In genomic region chr19:11881151-11881800, GRCh38 we compare ENCODE assay signal across 8 cellular contexts. TPM values are rescaled to one million over a fixed set of nuclear protein-coding genes. Genes with fewer than 3 reads are reported as not detected.
DNase-seq lines count a peak whose midpoint lies in the region; ATAC-seq, FAIRE-seq and TF ChIP-seq lines count a peak whose summit lies in the region.

No MANE protein-coding gene starts in this region.

- TF ChIP-seq CTCF in GM06990 (IDR thresholded peaks at IDR 0.05; ENCODE audit: insufficient read depth, low read length, poor library complexity, severe bottlenecking) (peak; percentile 64), astrocyte (IDR thresholded peaks at IDR 0.05; ENCODE audit: insufficient read depth, low read depth, low read length) (peak; percentile 43), hepatocyte (IDR thresholded peaks at IDR 0.05; ENCODE audit: poor library complexity) (peak; percentile 83)

- no peaks in the 10 kb centered on the region for H3K27me3 Mint-ChIP-seq in astrocyte (ENCODE audit: low read depth, unreplicated experiment)

- H3K4me2 ChIP-seq in astrocyte (ENCODE audit: low read length) = no peak overlapping the region
- H3K4me2 ChIP-seq in hepatocyte = peak overlapping the region; percentile 62

- H3K79me2 ChIP-seq in astrocyte (ENCODE audit: insufficient read depth, low read length) (no peaks in the 10 kb centered on the region), hepatocyte (no peaks in the 10 kb centered on the region)

- H3K9me2 ChIP-seq in hepatocyte (replicated peaks; ENCODE audit: insufficient read depth) = no peaks in the 10 kb centered on the region

- no peaks in the 10 kb centered on the region for H3K36me3 ChIP-seq in GM06990 (ENCODE audit: control insufficient read depth, insufficient read depth, low read length)
- no peaks in the 10 kb centered on the region for H3K36me3 ChIP-seq in astrocyte (ENCODE audit: insufficient read depth, low read length)
- H3K36me3 ChIP-seq in hepatocyte (replicated peaks; ENCODE audit: insufficient read depth, low read depth) = no peaks in the 10 kb centered on the region

- no peak overlapping the region for H3K4me3 Mint-ChIP-seq in astrocyte (ENCODE audit: unreplicated experiment)

- H3K27me3 ChIP-seq in GM06990 (replicated peaks; ENCODE audit: control insufficient read depth, insufficient read depth, low read length) (no peaks in the 10 kb centered on the region), astrocyte (ENCODE audit: insufficient read depth, low read length) (no peaks in the 10 kb centered on the region), hepatocyte (no peaks in the 10 kb centered on the region)

- H3K27ac ChIP-seq in astrocyte (ENCODE audit: low read depth, low read length) (no peak overlapping the region), hepatocyte (no peak overlapping the region)

- H3K4me3 ChIP-seq in GM06990 (replicated peaks; ENCODE audit: low read depth, low read length) (no peak overlapping the region), astrocyte (ENCODE audit: insufficient read depth, low read depth, low read length) (no peak overlapping the region), hepatocyte (no peak overlapping the region)

- DNase-seq in GM06990 (ENCODE audit: extremely low read depth, insufficient read length) (peak; percentile 28), NCI-H1105 treated with DMSO at 0.1 percent for 48 hours (lab: John Stamatoyannopoulos, UW) (peak; percentile 61), T-helper 22 cell (ENCODE audit: low read depth) (peak; percentile 2), astrocyte (ENCODE audit: low read depth) (peak; percentile 20), hepatocyte (ENCODE audit: low spot score) (peak; percentile 84)
- DNase-seq in stimulated activated CD4-positive, alpha-beta T cell treated with anti-CD3 and anti-CD28 coated beads, Interleukin-12 subunit alpha, Interleukin-12 subunit beta, amount 100 ng/mL, for 24 hours (ENCODE audit: low read depth in 2 of 2) = peak; percentile 17 to 55

- ATAC-seq in HG03095 (IDR thresholded peaks at IDR 0.05; ENCODE audit: unreplicated experiment) = no peak
- no peak for ATAC-seq in GM21528 (IDR thresholded peaks at IDR 0.05; ENCODE audit: low FRiP score, unreplicated experiment)

- H3K27ac Mint-ChIP-seq in astrocyte (ENCODE audit: unreplicated experiment) = no peak overlapping the region

- H3K4me1 Mint-ChIP-seq in astrocyte (ENCODE audit: low read depth, unreplicated experiment) = no peaks in the 10 kb centered on the region

- H3K9me3 ChIP-seq in astrocyte (ENCODE audit: insufficient read depth, low read depth, low read length) (peaks cover 3% of the 10 kb centered on the region), hepatocyte (ENCODE audit: low read depth) (no peaks in the 10 kb centered on the region)

- FAIRE-seq in astrocyte (lab: Jason Lieb, UNC) = peak; percentile 60

- no peak overlapping the region for H3K9ac ChIP-seq in astrocyte (ENCODE audit: low read length)

- H3K4me1 ChIP-seq in astrocyte (ENCODE audit: insufficient read depth, low read length) = no peaks in the 10 kb centered on the region
- H3K4me1 ChIP-seq in hepatocyte (ENCODE audit: insufficient read depth) = no peaks in the 10 kb centered on the region

- H3K9me3 Mint-ChIP-seq in astrocyte (ENCODE audit: unreplicated experiment) = peaks cover 15% of the 10 kb centered on the region

- WGBS in hepatocyte (ENCODE audit: low lambda C conversion rate, missing lambda C conversion rate) = 13% methylated on average over 10 of the region's 10 CpGs

- H3K36me3 Mint-ChIP-seq in astrocyte (ENCODE audit: low read depth, unreplicated experiment) = no peaks in the 10 kb centered on the region

- no peaks in the 10 kb centered on the region for H4K20me1 ChIP-seq in astrocyte (ENCODE audit: insufficient read depth, low read length)
- H4K20me1 ChIP-seq in hepatocyte (ENCODE audit: insufficient read depth, poor library complexity, severe bottlenecking) = no peaks in the 10 kb centered on the region

- no peak overlapping the region for H2AFZ ChIP-seq in astrocyte (ENCODE audit: low read depth, low read length)
- no peak overlapping the region for H2AFZ ChIP-seq in hepatocyte

RNA-seq across cellular contexts. Expression of gene ZNF69, which starts 6.3 kb away (rescaled TPM):
- not detected in 2 replicates for total RNA-seq in astrocyte
- 24.6 and 51.7 TPM in 2 replicates for total RNA-seq in hepatocyte
- 13.7 and 13.8 TPM in 2 replicates for polyA plus RNA-seq in hepatocyte

RNA-seq across cellular contexts. Expression of gene ZNF439, which starts 32.8 kb away (rescaled TPM):
- total RNA-seq in astrocyte (not detected in 2 replicates), hepatocyte (3.8 and 4.6 TPM in 2 replicates)
- polyA plus RNA-seq in hepatocyte = 2.3 and 2.6 TPM in 2 replicates

RNA-seq across cellular contexts. Expression of gene ZNF700, which starts 43.6 kb away (rescaled TPM):
- total RNA-seq in astrocyte (not detected in 2 replicates), hepatocyte (7.5 and 11.7 TPM in 2 replicates)
- polyA plus RNA-seq in hepatocyte = 3.6 and 5.6 TPM in 2 replicates

Comparison
In these comparisons a context has a peak if more than half of its experiments do, and no peak if none do; other contexts are left out.
1. DNase-seq: peak in every context shown above with its lines; median percentile 84 in hepatocyte; 61 in NCI-H1105 treated with DMSO at 0.1 percent for 48 hours; 36 in stimulated activated CD4-positive, alpha-beta T cell treated with anti-CD3 and anti-CD28 coated beads, Interleukin-12 subunit alpha, Interleukin-12 subunit beta, amount 100 ng/mL, for 24 hours; 28 in GM06990; 20 in astrocyte; 2 in T-helper 22 cell.
2. RNA of gene ZNF69, which starts 6.3 kb away (total RNA-seq): 24.6 to 51.7 TPM in hepatocyte; not detected in astrocyte; every median in the first group is over 10 times any median in the second.
3. Peak in every context shown above with its lines, with median percentiles within 50 percentile points of each other: CTCF ChIP-seq.